Comparison of ENCODE assay signal across 1 cellular context in the genomic region with DNA sequence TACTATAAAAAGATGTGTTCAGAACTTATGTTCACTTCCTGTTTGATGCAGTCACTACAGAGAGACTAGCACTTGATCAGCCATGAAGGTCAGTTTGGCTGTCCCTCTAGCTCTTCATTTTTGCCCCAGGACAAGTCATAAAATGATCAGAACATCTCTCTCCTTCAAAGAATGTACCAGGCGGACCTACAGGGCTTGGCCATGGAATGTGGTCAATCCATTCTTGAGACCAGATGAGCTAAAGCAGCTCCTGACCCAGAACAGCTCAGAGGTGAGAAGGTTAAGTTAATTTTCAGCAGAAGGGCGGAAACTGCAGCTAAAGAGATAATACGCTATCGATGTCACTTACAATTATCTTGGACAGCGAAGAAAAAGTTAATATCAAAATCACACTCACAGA.
TF ChIP-seq lines count a peak whose summit lies in the region.

No MANE protein-coding gene starts in this region.

TF ChIP-seq in A549, 52 proteins besides CTCF, POLR2A, EP300 and RAD21 (continued from another document):
- no peak for TF ChIP-seq MAFK (IDR thresholded peaks at IDR 0.05; ENCODE audit: partially characterized antibody)
- TF ChIP-seq RNF2 (IDR thresholded peaks at IDR 0.05; ENCODE audit: borderline replicate concordance, low read depth), result no peak
- no peak for TF ChIP-seq MAZ (IDR thresholded peaks at IDR 0.05; ENCODE audit: borderline replicate concordance, low read depth, low read length)
- no peak for TF ChIP-seq JUNB (IDR thresholded peaks at IDR 0.05)
- TF ChIP-seq CHD4 (IDR thresholded peaks at IDR 0.05; ENCODE audit: borderline replicate concordance), result no peak
- TF ChIP-seq ZFP36 (IDR thresholded peaks at IDR 0.05; ENCODE audit: borderline replicate concordance, partially characterized antibody), result no peak
